In the genomic region with DNA sequence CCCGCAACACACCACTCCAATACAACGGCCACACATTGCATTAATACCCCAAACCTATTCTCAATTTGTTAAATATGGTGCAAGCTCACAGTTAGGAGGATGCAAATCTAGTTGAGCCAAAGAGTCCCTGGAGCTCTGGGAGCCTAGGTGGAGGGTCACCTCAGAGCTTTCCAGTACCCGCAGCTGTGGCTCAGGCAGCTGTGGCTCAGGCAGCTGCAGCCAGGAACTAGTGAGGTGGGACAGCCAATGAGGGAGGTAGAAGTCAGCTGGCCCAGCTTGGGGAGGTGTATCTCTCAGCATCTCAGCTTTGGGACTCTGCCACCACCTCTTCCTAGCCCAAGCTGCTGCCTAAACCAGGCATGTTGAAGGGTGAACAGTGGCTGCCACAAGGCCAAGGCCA, we compare ENCODE assay signal across 35 cellular contexts. TPM values are rescaled to one million over a fixed set of nuclear protein-coding genes. Genes with fewer than 3 reads are reported as not detected.
"Had no signal": no experiment of that assay in that cellular context is flagged by ENCODE, and none has a peak within 500 bp of the region (broad histone marks: within the 10 kb centered on the region; RNA-seq: fewer than 3 reads in every experiment).

No MANE protein-coding gene starts in this region.

- H3K27me3 ChIP-seq: ascending aorta, body of pancreas, brain microvascular endothelial cell, cardiac muscle cell had no signal

- H3K36me3 ChIP-seq: adrenal gland, ascending aorta, brain microvascular endothelial cell, breast epithelium, cardiac muscle cell had no signal

- H3K4me3 ChIP-seq: adrenal gland, ascending aorta, body of pancreas, breast epithelium, cardiac muscle cell had no signal

- DNase-seq: activated effector memory CD4-positive, alpha-beta T cell treated with anti-CD3 and anti-CD28 coated beads, Interleukin-2, amount 50 U/mL, for 16 hours; activated effector memory CD4-positive, alpha-beta T cell treated with Interleukin-2 at 50 U/mL for 16 hours; activated gamma-delta T cell; activated gamma-delta T cell treated with Interleukin-2 at 50 U/mL for 16 hours; activated naive CD4-positive, alpha-beta T cell; activated naive CD4-positive, alpha-beta T cell treated with anti-CD3 and anti-CD28 coated beads for 36 hours; activated naive CD4-positive, alpha-beta T cell treated with anti-CD3 and anti-CD28 coated beads, Interleukin-2, amount 10 ng/mL, durations not matched to agents 7 days and 5 days; activated naive CD4-positive, alpha-beta T cell treated with anti-CD3 and anti-CD28 coated beads, Interleukin-2, amount 50 U/mL, for 16 hours; activated naive CD4-positive, alpha-beta T cell treated with Interleukin-2 at 50 U/mL for 16 hours; activated naive CD8-positive, alpha-beta T cell treated with anti-CD3 and anti-CD28 coated beads for 36 hours; activated naive CD8-positive, alpha-beta T cell treated with anti-CD3 and anti-CD28 coated beads, Interleukin-2, amount 10 ng/mL, durations not matched to agents 7 days and 5 days; activated naive CD8-positive, alpha-beta T cell treated with anti-CD3 and anti-CD28 coated beads, Interleukin-2, amount 50 U/mL, for 24 hours; activated T-cell treated with anti-CD3 and anti-CD28 coated beads, Interleukin-2, amount 50 U/mL, for 1 hour; activated T-cell treated with anti-CD3 and anti-CD28 coated beads, Interleukin-2, amount 50 U/mL, for 24 hours; activated T-cell treated with anti-CD3 and anti-CD28 coated beads, Interleukin-2, amount 50 U/mL, for 4 hours; activated T-cell treated with anti-CD3 and anti-CD28 coated beads, Interleukin-2, amount 50 U/mL, for 48 hours; activated T-cell treated with anti-CD3 and anti-CD28 coated beads, Interleukin-2, amount 50 U/mL, for 72 hours; adrenal gland; amniotic stem cell; amygdala; anterior cingulate cortex; aorta; body of pancreas; brain microvascular endothelial cell; caudate nucleus; central memory CD4-positive, alpha-beta T cell; cerebellar nuclear complex had no signal

- ATAC-seq: activated naive CD4-positive, alpha-beta T cell treated with anti-CD3 and anti-CD28 coated beads, Interleukin-2, amount 50 U/mL, for 72 hours; activated naive CD8-positive, alpha-beta T cell treated with anti-CD3 and anti-CD28 coated beads, Interleukin-2, amount 50 U/mL, for 24 hours; activated T-cell treated with anti-CD3 and anti-CD28 coated beads, Interleukin-2, amount 50 U/mL, for 4 hours; activated T-cell treated with anti-CD3 and anti-CD28 coated beads, Interleukin-2, amount 50 U/mL, for 72 hours; activated T-helper 17 cell treated with anti-CD3 and anti-CD28 coated beads, Interleukin-2, amount 50 U/mL, for 72 hours; body of pancreas had no signal

- H3K4me1 ChIP-seq: adrenal gland, ascending aorta, body of pancreas, breast epithelium had no signal

- H3K27ac ChIP-seq: adrenal gland, ascending aorta, body of pancreas, brain microvascular endothelial cell, breast epithelium, cardiac muscle cell had no signal

- FAIRE-seq: bronchial epithelial cell had no signal

- H3K9me3 ChIP-seq: adrenal gland, ascending aorta, body of pancreas, breast epithelium had no signal

RNA-seq across cellular contexts. Expression of a gene that starts 36.7 kb away (rescaled TPM):
- total RNA-seq: activated naive CD4-positive, alpha-beta T cell treated with anti-CD3 and anti-CD28 coated beads for 36 hours; activated naive CD4-positive, alpha-beta T cell treated with anti-CD3 and anti-CD28 coated beads, Interleukin-2, amount 50 U/mL, for 72 hours; activated naive CD8-positive, alpha-beta T cell treated with anti-CD3 and anti-CD28 coated beads for 36 hours; activated naive CD8-positive, alpha-beta T cell treated with anti-CD3 and anti-CD28 coated beads, Interleukin-2, amount 10 ng/mL, durations not matched to agents 7 days and 5 days; activated T-cell treated with anti-CD3 and anti-CD28 coated beads, Interleukin-2, amount 50 U/mL, for 72 hours; activated T-helper 1 cell treated with anti-CD3 and anti-CD28 coated beads, Interleukin-12 subunit alpha, Interleukin-12 subunit beta, Interleukin-2, Interleukin-4 antibody, amounts not matched to agents 30 ng/mL and 10 ng/mL and 1 ng/mL, durations not matched to agents 14 hours and 24 hours and 36 hours; activated T-helper 17 cell treated with anti-CD3 and anti-CD28 coated beads, Interleukin-2, amount 50 U/mL, for 72 hours; activated T-helper 2 cell treated with anti-CD3 and anti-CD28 coated beads, Interferon-gamma antibody, Interleukin-2, Interleukin-4, amounts not matched to agents 10 μg/mL and 5 μg/mL and 100 μg/mL, durations not matched to agents 14 hours and 24 hours and 36 hours had no signal
